Comparison of ENCODE assay signal across 14 cellular contexts in the genomic region with DNA sequence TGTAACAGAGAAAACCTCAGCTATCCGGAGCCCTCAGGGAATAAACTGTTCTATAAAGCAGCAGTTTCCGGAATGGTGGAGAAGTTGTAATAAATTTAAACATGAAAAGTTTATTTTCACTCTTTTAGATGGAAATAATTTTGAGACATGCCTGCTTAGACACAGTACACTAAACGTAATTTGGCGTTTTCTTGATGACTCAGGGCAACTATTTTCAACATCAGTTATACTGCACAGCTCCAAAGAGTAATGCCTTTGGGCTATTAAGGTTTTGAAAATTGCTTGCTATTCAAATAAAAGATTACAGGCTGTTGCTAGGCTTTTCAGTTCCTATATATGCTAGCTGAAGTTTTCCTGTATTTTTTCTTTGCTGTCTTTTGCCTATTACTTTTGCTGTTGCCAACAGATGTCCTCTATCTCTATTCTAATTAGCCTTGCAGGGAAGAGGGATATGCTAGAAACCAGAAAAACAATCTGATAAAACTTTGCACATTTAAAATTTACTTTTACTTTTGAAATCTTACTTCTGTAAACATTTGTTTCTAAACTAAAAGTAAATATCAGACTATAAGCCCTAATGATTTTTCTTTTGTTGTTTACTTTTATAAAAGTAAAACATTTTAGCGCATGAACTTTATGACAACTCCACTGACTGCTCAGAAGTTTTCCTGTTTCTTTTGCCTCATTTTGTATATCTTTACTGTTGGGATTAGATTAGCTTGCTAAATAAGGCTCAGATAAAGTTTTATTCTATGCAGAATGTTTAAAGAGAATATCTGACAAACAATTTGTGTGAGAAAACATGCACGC.
DNase-seq lines count a peak whose midpoint lies in the region; ATAC-seq and TF ChIP-seq lines count a peak whose summit lies in the region.
"Had no signal": no experiment of that assay in that cellular context is flagged by ENCODE, and none has a peak within 500 bp of the region (broad histone marks: within the 10 kb centered on the region; RNA-seq: fewer than 3 reads in every experiment).

No MANE protein-coding gene starts in this region.

- no peak overlapping the region for H3K4me3 Mint-ChIP-seq in naive thymus-derived CD8-positive, alpha-beta T cell
- H3K4me3 Mint-ChIP-seq: CD4-positive, CD25-positive, alpha-beta regulatory T cell; T-helper 2 cell treated with Interferon-gamma antibody and Interleukin-4, amounts not matched to agents 5 μg/mL and 100 μg/mL, for 36 hours had no signal

- TF ChIP-seq CTCF in AG09319 (IDR thresholded peaks at IDR 0.05; ENCODE audit: low read depth, low read length) = no peak

- peaks cover under 1 to 15% (median 13%) of the 10 kb centered on the region in 3 donors for H3K36me3 Mint-ChIP-seq in naive thymus-derived CD8-positive, alpha-beta T cell

- H3K27ac Mint-ChIP-seq in naive thymus-derived CD8-positive, alpha-beta T cell = no peak overlapping the region
- H3K27ac Mint-ChIP-seq: CD4-positive, CD25-positive, alpha-beta regulatory T cell; T-helper 2 cell treated with Interferon-gamma antibody and Interleukin-4, amounts not matched to agents 5 μg/mL and 100 μg/mL, for 36 hours had no signal

- POLR2A ChIA-PET in naive thymus-derived CD8-positive, alpha-beta T cell (lab: Charles Lee) = no interaction called here

- no peaks in the 10 kb centered on the region for H3K27me3 Mint-ChIP-seq in naive thymus-derived CD8-positive, alpha-beta T cell
- H3K27me3 Mint-ChIP-seq: CD4-positive, CD25-positive, alpha-beta regulatory T cell had no signal

- ATAC-seq in left lobe of liver = peak; percentile 79
- no peak for ATAC-seq in GM21390 (IDR thresholded peaks at IDR 0.05; ENCODE audit: unreplicated experiment)
- ATAC-seq in naive thymus-derived CD8-positive, alpha-beta T cell = no peak

- DNase-seq in AG09319 (ENCODE audit: extremely low read depth, low read depth) = peak; percentile 8
- peak; percentile 81 for DNase-seq in NCI-H1048 (lab: John Stamatoyannopoulos, UW)
- peak; percentile 20 for DNase-seq in amniotic stem cell (lab: John Stamatoyannopoulos, UW)
- no peak for DNase-seq in left lobe of liver (ENCODE audit: low spot score)
- DNase-seq in effector CD8-positive, alpha-beta T cell (lab: John Stamatoyannopoulos, UW) = no peak
- DNase-seq in cortex of kidney (lab: John Stamatoyannopoulos, UW) = no peak
- DNase-seq in naive thymus-derived CD8-positive, alpha-beta T cell = no peak
- DNase-seq: anterior cingulate cortex; CD4-positive, CD25-positive, alpha-beta regulatory T cell; GOT3; NCI-H524; substantia nigra had no signal

- H3K9me3 Mint-ChIP-seq in naive thymus-derived CD8-positive, alpha-beta T cell = no peaks in the 10 kb centered on the region
- H3K9me3 Mint-ChIP-seq: CD4-positive, CD25-positive, alpha-beta regulatory T cell; T-helper 2 cell treated with Interferon-gamma antibody and Interleukin-4, amounts not matched to agents 5 μg/mL and 100 μg/mL, for 36 hours had no signal

- H3K4me1 Mint-ChIP-seq in naive thymus-derived CD8-positive, alpha-beta T cell = no peaks in the 10 kb centered on the region

Comparison
In these comparisons a context has a peak if more than half of its experiments do, and no peak if none do; other contexts are left out.
1. DNase-seq: peak in AG09319 (single experiment), NCI-H1048 (single experiment) and amniotic stem cell (single experiment); none in left lobe of liver (single experiment), effector CD8-positive, alpha-beta T cell (single experiment), cortex of kidney (single experiment) and naive thymus-derived CD8-positive, alpha-beta T cell (0 of 10).